ENCODE assay signal across 8 cellular contexts in the genomic region with DNA sequence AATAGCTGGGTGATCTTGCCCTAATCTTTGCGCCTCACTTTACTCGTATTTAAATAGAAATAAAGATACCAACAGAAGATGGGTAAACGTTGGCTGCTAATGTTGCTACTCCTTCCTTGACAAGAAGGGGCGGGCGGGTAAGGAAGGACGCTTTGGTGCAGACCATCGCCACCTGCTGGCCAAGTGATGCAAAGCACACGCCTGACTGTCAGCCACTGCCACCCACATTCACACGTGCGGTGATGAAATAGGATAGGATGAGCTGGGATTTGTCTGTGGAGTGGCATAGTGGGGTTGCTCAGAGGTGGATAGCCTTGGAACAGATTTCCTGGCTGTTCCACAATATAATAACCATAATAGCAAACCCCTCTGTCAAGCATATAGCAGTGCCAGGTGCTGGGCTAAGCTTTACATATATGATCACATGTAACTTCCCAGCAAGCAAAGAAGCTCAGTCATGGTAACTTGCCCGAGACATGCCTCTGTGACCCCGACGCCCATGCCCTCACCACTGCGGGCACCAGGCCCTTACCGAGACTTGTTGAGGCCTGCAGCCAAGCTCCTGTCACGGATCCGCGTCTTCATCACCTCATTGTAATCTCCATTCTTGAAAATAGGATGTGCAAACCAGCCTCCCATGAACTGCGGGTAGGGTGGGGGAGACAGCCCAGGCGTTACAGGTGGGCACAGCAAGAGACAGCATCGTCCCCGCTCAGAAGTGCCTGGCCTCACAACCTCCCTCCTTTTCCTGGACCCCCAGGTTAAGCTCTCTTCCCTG. TPM values are rescaled to one million over a fixed set of nuclear protein-coding genes. Genes with fewer than 3 reads are reported as not detected.
DNase-seq lines count a peak whose midpoint lies in the region; ATAC-seq, FAIRE-seq and TF ChIP-seq lines count a peak whose summit lies in the region.

No MANE protein-coding gene starts in this region.

- 36 to 38% methylated on average over 22 of the region's 22 CpGs for WGBS in pancreas, 2 donors
- 13 to 48% methylated on average over 5 to 22 of the region's 22 CpGs for WGBS in transverse colon (ENCODE audit: low coverage in 1 of 2), 2 donors

- ATAC-seq in pancreas = peak; percentile 95 to 99 (median 96)

- H3K27ac ChIP-seq in SJSA1 (no peak overlapping the region), pancreas (no peak overlapping the region), transverse colon (no peak overlapping the region)

- DNase-seq in ELR (ENCODE audit: low read depth) (peak; percentile 83), H54 (ENCODE audit: insufficient read length, low spot score) (peak; percentile 69), MG63 (peak; percentile 67), SJSA1 (ENCODE audit: low read depth in 1 of 2, low spot score in 2 of 2) (peak; percentile 62 to 79), foreskin melanocyte (peak; percentile 57), pancreas (peak; percentile 56 to 88 (median 75)), transverse colon (peak; percentile 79)
- peak; percentile 91 for DNase-seq in activated effector memory CD4-positive, alpha-beta T cell treated with anti-CD3 and anti-CD28 coated beads, Interleukin-2, amount 50 U/mL, for 16 hours

- peak; percentile 84 for FAIRE-seq in H54 (lab: Jason Lieb, UNC)
- no peak for FAIRE-seq in pancreas (lab: Jason Lieb, UNC)

- H3K36me3 ChIP-seq in MG63 = no peaks in the 10 kb centered on the region
- H3K36me3 ChIP-seq in SJSA1 = no peaks in the 10 kb centered on the region
- no peaks in the 10 kb centered on the region for H3K36me3 ChIP-seq in pancreas
- no peaks in the 10 kb centered on the region for H3K36me3 ChIP-seq in transverse colon

- peak; percentile 75 to 81 (median 78) for TF ChIP-seq CTCF in pancreas (IDR thresholded peaks at IDR 0.05)
- peak; percentile 70 to 93 (median 86) for TF ChIP-seq CTCF in transverse colon (IDR thresholded peaks at IDR 0.05)

- no peak overlapping the region for H3K4me3 ChIP-seq in MG63
- H3K4me3 ChIP-seq in SJSA1 = no peak overlapping the region
- no peak overlapping the region for H3K4me3 ChIP-seq in pancreas
- no peak overlapping the region for H3K4me3 ChIP-seq in transverse colon

- peaks cover 2% of the 10 kb centered on the region for H3K9me3 ChIP-seq in MG63
- peaks cover 15% of the 10 kb centered on the region; the same call in 1 of the 2 replicates for H3K9me3 ChIP-seq in SJSA1 (replicated peaks)
- H3K9me3 ChIP-seq in pancreas = no peaks in the 10 kb centered on the region
- H3K9me3 ChIP-seq in transverse colon = peaks cover 0 to 6% of the 10 kb centered on the region in 2 donors

- TF ChIP-seq POLR2A in H54 (IDR thresholded peaks at IDR 0.05; ENCODE audit: low read depth, low read length) (no peak), transverse colon (IDR thresholded peaks at IDR 0.05) (no peak)

- H3K27me3 ChIP-seq in MG63 = no peaks in the 10 kb centered on the region
- no peaks in the 10 kb centered on the region for H3K27me3 ChIP-seq in SJSA1 (replicated peaks)
- no peaks in the 10 kb centered on the region for H3K27me3 ChIP-seq in pancreas
- no peaks in the 10 kb centered on the region for H3K27me3 ChIP-seq in transverse colon

- intact Hi-C loops in pancreas (cut with DNase I) (no loop called here), transverse colon (cut with DNase I; ENCODE audit: low total_unique reads) (no loop called here)

- no peak for TF ChIP-seq EP300 in transverse colon (IDR thresholded peaks at IDR 0.05; ENCODE audit: low read depth)

- H3K4me1 ChIP-seq in SJSA1 (replicated peaks) (no peaks in the 10 kb centered on the region), pancreas (no peaks in the 10 kb centered on the region), transverse colon (no peaks in the 10 kb centered on the region)

- in situ Hi-C loops in transverse colon (cut with MboI; ENCODE audit: low pct_ligation_motif_present in 1 of 4, low pct_unique_long_range_greater_than_20kb in 1 of 4, low sequenced_read_pairs in 3 of 4) = no loop called here

RNA-seq across cellular contexts. Expression of a gene that starts 39.3 kb away (rescaled TPM):
- not detected in 2 replicates for total RNA-seq in MG63 (2014; rRNA removed; shearing (Covaris generic); ENCODE audit: low replicate concordance)
- not detected in 2 replicates for total RNA-seq in SJSA1 (2014; rRNA removed; shearing (Covaris generic))
- total RNA-seq in pancreas (under 1 TPM in 1 of 6 donors, not detected in 5; 0.06 TPM), transverse colon (under 1 TPM in 1 of 4 donors, not detected in 3; 0.32 TPM)
- under 1 TPM in 1 of 2 donors, not detected in 1; under 0.01 TPM for polyA plus RNA-seq in pancreas

RNA-seq across cellular contexts. Expression of a gene that starts 56.0 kb away (rescaled TPM):
- 46.3 and 63.0 TPM in 2 replicates for total RNA-seq in MG63 (2014; rRNA removed; shearing (Covaris generic); ENCODE audit: low replicate concordance)
- total RNA-seq in SJSA1 (2014; rRNA removed; shearing (Covaris generic)) = 50.1 and 76.5 TPM in 2 replicates
- total RNA-seq in pancreas (10 to 100 TPM; 65.0 to 80.2 (median 68.9) TPM), transverse colon (100 to 1,000 TPM in 1 of 4 donors, 10 to 100 TPM in 3; 54.2 to 101 (median 61.3) TPM)
- polyA plus RNA-seq in pancreas = 10 to 100 TPM; 33.6 to 66.2 TPM
